Comparison of ENCODE assay signal across 8 cellular contexts in the genomic region with DNA sequence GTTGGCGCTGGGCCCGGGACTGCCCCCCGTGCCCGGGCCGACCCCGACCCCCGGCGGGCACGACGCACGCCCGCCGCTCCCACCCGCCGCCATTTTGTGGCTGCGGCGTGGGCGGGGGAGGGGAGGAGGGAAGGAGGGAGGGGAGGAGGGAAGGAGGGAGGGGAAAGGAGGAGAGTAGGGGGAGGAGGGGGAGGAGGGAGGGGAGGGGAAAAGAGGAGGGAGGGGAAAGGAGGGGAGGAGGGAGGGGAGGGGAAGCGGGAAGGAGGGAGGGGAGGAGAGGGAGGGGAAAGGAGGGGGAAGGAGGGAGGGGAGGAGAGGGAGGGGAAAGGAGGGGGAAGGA. TPM values are rescaled to one million over a fixed set of nuclear protein-coding genes. Genes with fewer than 3 reads are reported as not detected.
A peak's percentile ranks its signal among the peaks of the same experiment; 100 is the strongest.
DNase-seq lines count a peak whose midpoint lies in the region; ATAC-seq and TF ChIP-seq lines count a peak whose summit lies in the region.

A gene (minus strand): TSS at position 104 of the 340 bp plus-strand sequence. CDS start 11 bp downstream, at position 93.

- H3K27me3 ChIP-seq in GM23338 (ENCODE audit: insufficient read depth): no peaks in the 10 kb centered on the region
- no peaks in the 10 kb centered on the region for H3K27me3 ChIP-seq in Panc1 (ENCODE audit: control insufficient read depth, insufficient read depth, low read length)
- no peaks in the 10 kb centered on the region for H3K27me3 ChIP-seq in parathyroid adenoma (ENCODE audit: control insufficient read depth, insufficient read depth, low read length)
- H3K27me3 ChIP-seq in vagina: no peaks in the 10 kb centered on the region

- H3K27me3 Mint-ChIP-seq in GM23338 (ENCODE audit: insufficient read depth, low read depth, poor library complexity): peaks cover 17% of the 10 kb centered on the region

- no peaks in the 10 kb centered on the region for H4K20me1 ChIP-seq in GM23338 (replicated peaks; ENCODE audit: insufficient read depth)

- POLR2A ChIA-PET in AG04449 (lab: Yijun Ruan, JAX): no interaction called here
- POLR2A ChIA-PET in Panc1 (lab: Charles Lee): no interaction called here

- H3K36me3 Mint-ChIP-seq in GM23338 (ENCODE audit: low read depth): peaks cover 11% of the 10 kb centered on the region

- ATAC-seq in GM23338 (no peak), Panc1 (peak; percentile 37), Right ventricle myocardium superior (ENCODE audit: poor library complexity) (no peak)

- H3K4me1 Mint-ChIP-seq in GM23338: peaks cover 5% of the 10 kb centered on the region

- 0 out of 2 replicates have a peak within 1 kb of the TSS, but pooled peaks have one; percentile 32 for H3K27ac ChIP-seq in GM23338 (ENCODE audit: low read depth)
- peak within 1 kb of the TSS; percentile 67 for H3K27ac ChIP-seq in Panc1 (ENCODE audit: low read length)
- peak within 1 kb of the TSS; percentile 39 for H3K27ac ChIP-seq in parathyroid adenoma
- peak within 1 kb of the TSS; percentile 90 for H3K27ac ChIP-seq in vagina

- H3K36me3 ChIP-seq in GM23338 (ENCODE audit: insufficient read depth) (no peaks in the 10 kb centered on the region), Panc1 (ENCODE audit: control insufficient read depth, insufficient read depth, low read length) (peaks cover 3% of the 10 kb centered on the region; the same call in 1 of the 2 replicates), parathyroid adenoma (ENCODE audit: control insufficient read depth, insufficient read depth, low read length) (no peaks in the 10 kb centered on the region), vagina (no peaks in the 10 kb centered on the region)

- peak within 1 kb of the TSS; percentile 74 for H3K4me3 ChIP-seq in AG04449 (ENCODE audit: low read depth, low read length)
- peak within 1 kb of the TSS; percentile 58 for H3K4me3 ChIP-seq in GM23338
- peak within 1 kb of the TSS; percentile 45 to 52 for H3K4me3 ChIP-seq in Panc1 (ENCODE audit: low read depth in 2 of 2, low read length in 2 of 2)
- peak within 1 kb of the TSS; percentile 49 for H3K4me3 ChIP-seq in parathyroid adenoma (ENCODE audit: low read depth, low read length)
- peak within 1 kb of the TSS; percentile 78 to 87 for H3K4me3 ChIP-seq in vagina

- H3K9me2 ChIP-seq in GM23338 (ENCODE audit: insufficient read depth): no peaks in the 10 kb centered on the region

- H3K79me2 ChIP-seq in GM23338 (replicated peaks; ENCODE audit: insufficient read depth) (0 out of 2 replicates have a peak, but pooled peaks cover 3% of the 10 kb centered on the region), parathyroid adenoma (peaks cover 5% of the 10 kb centered on the region)

- no peak within 1 kb of the TSS for H3K9ac ChIP-seq in parathyroid adenoma

- H3F3A ChIP-seq in GM23338 (replicated peaks; ENCODE audit: low read depth): peaks cover 9% of the 10 kb centered on the region; the same call in 1 of the 2 replicates

- H3K9me3 Mint-ChIP-seq in GM23338: no peaks in the 10 kb centered on the region

- DNase-seq in AG04449 (ENCODE audit: low read depth, low spot score): peak; percentile 10
- DNase-seq in GM23338 (ENCODE audit: low spot score): peak; percentile 70
- DNase-seq in Panc1 (ENCODE audit: low read depth, low spot score): no peak
- DNase-seq in activated naive CD8-positive, alpha-beta T cell treated with anti-CD3 and anti-CD28 coated beads, Interleukin-2, amount 50 U/mL, for 16 hours (ENCODE audit: low read depth, low spot score): peak; percentile 16
- DNase-seq in Right ventricle myocardium superior: no peak
- no peak for DNase-seq in vagina (ENCODE audit: extremely low spot score in 2 of 2)
- no peak for DNase-seq in SK-N-DZ (ENCODE audit: low spot score)

- TF ChIP-seq POLR2A in vagina (IDR thresholded peaks at IDR 0.05): no peak

- intact Hi-C loops in Panc1 (cut with micrococcal nuclease; ENCODE audit: unreplicated experiment) (no loop called here), Right ventricle myocardium superior (cut with DNase I) (no loop called here), vagina (cut with DNase I) (loop anchor here (10.0 kb wide), 1 partner anchor 141 kb away; no protein-coding TSS in a partner anchor)

- H3K27ac Mint-ChIP-seq in GM23338: no peak within 1 kb of the TSS

- CTCF ChIA-PET in AG04449 (lab: Yijun Ruan, JAX): no interaction called here
- CTCF ChIA-PET in Panc1 (lab: Charles Lee): no interaction called here

- H3K9me3 ChIP-seq in Panc1 (ENCODE audit: control insufficient read depth, insufficient read depth, low read depth, low read length) (no peaks in the 10 kb centered on the region), parathyroid adenoma (ENCODE audit: control insufficient read depth, low read length) (no peaks in the 10 kb centered on the region), vagina (no peaks in the 10 kb centered on the region)

- H3K4me3 Mint-ChIP-seq in GM23338: peak within 1 kb of the TSS; percentile 67

- in situ Hi-C loops in Panc1 (cut with HindIII; ENCODE audit: low pct_unique_long_range_greater_than_20kb, low sequenced_read_pairs): no loop called here

- peak within 1 kb of the TSS; percentile 80 for H3K4me2 ChIP-seq in GM23338
- H3K4me2 ChIP-seq in parathyroid adenoma (ENCODE audit: low read length): peak within 1 kb of the TSS; percentile 71

- BruUV-seq in Panc1 (replicated peaks; lab: Mats Ljungman, UMichigan): no TSS peak

- TF ChIP-seq CTCF in AG04449 (IDR thresholded peaks at IDR 0.05; ENCODE audit: insufficient read depth, low read length, missing control alignments) (no peak), GM23338 (conservative IDR thresholded peaks at IDR 0.05; ENCODE audit: low read depth in 2 of 2) (no peak), Panc1 (IDR thresholded peaks at IDR 0.05) (no peak), parathyroid adenoma (IDR thresholded peaks at IDR 0.05) (no peak), vagina (IDR thresholded peaks at IDR 0.05) (no peak)

- no peak within 1 kb of the TSS for H2AFZ ChIP-seq in GM23338
- H2AFZ ChIP-seq in parathyroid adenoma: peak within 1 kb of the TSS; percentile 73

- peaks cover 3% of the 10 kb centered on the region; the same call in 1 of the 2 replicates for H3K4me1 ChIP-seq in GM23338 (ENCODE audit: insufficient read depth)
- H3K4me1 ChIP-seq in Panc1 (ENCODE audit: control insufficient read depth, insufficient read depth, low read length): no peaks in the 10 kb centered on the region
- peaks cover 4% of the 10 kb centered on the region for H3K4me1 ChIP-seq in parathyroid adenoma
- H3K4me1 ChIP-seq in vagina: peaks cover 29% of the 10 kb centered on the region

RNA-seq across cellular contexts. Expression of the gene that starts here (rescaled TPM):
- 106 and 130 TPM in 2 replicates for total RNA-seq in GM23338 (2014; rRNA removed; shearing (Covaris generic))
- polyA plus RNA-seq in GM23338 (2016; fragmentation: Nextera tagmentation; extraction: Ambion mirVana): 23.8 and 27.2 TPM in 2 replicates
- 59.6 TPM for total RNA-seq in Panc1 (2021; ENCODE audit: unreplicated experiment)
- 178 TPM for polyA plus RNA-seq in Panc1 (2012; ENCODE audit: insufficient read length)
- total RNA-seq in Right ventricle myocardium superior: 56.3 TPM
- 81.5 TPM for total RNA-seq in vagina
- 94.2 and 137 TPM in 2 replicates for polyA plus RNA-seq in SK-N-DZ (2014; cell fraction: cytosol; rRNA removed)
- polyA plus RNA-seq in SK-N-DZ (2014; cell fraction: nucleus; rRNA removed): 74.0 and 88.6 TPM in 2 replicates

Comparison
In these comparisons a context has a peak if more than half of its experiments do, and no peak if none do; other contexts are left out.
1. DNase-seq: peak in AG04449 (single experiment), GM23338 (single experiment) and activated naive CD8-positive, alpha-beta T cell treated with anti-CD3 and anti-CD28 coated beads, Interleukin-2, amount 50 U/mL, for 16 hours (single experiment); none in Panc1 (single experiment), Right ventricle myocardium superior (single experiment), vagina (0 of 2) and SK-N-DZ (single experiment).
2. H3K27ac ChIP-seq: peak in every context shown above with its lines; median percentile 90 in vagina; 67 in Panc1; 39 in parathyroid adenoma; 32 in GM23338.
3. Peak in every context shown above with its lines, with median percentiles within 50 percentile points of each other: H3K4me3 ChIP-seq.